In genomic region chr19:5832049-5832448, GRCh38 we compare ENCODE assay signal across 22 cellular contexts. TPM values are rescaled to one million over a fixed set of nuclear protein-coding genes. Genes with fewer than 3 reads are reported as not detected.
DNase-seq lines count a peak whose midpoint lies in the region; ATAC-seq, FAIRE-seq and TF ChIP-seq lines count a peak whose summit lies in the region.
"Had no signal": no experiment of that assay in that cellular context is flagged by ENCODE, and none has a peak within 500 bp of the region (broad histone marks: within the 10 kb centered on the region; RNA-seq: fewer than 3 reads in every experiment).

No MANE protein-coding gene starts in this region.

- TF ChIP-seq RAD21 in HepG2 (CRISPR knock-in tag; IDR thresholded peaks at IDR 0.05), result no peak

- H3K27me3 ChIP-seq in HepG2 (ENCODE audit: control insufficient read depth in 1 of 2, insufficient read depth in 2 of 2, low read length in 2 of 2) (no peaks in the 10 kb centered on the region; a peak in 1 of 5 replicates), right lobe of liver (no peaks in the 10 kb centered on the region)
- H3K27me3 ChIP-seq: Peyer's patch had no signal

- H3K36me3 Mint-ChIP-seq in type B pancreatic cell, result no peaks in the 10 kb centered on the region

- TF ChIP-seq EP300 in HepG2 (IDR thresholded peaks at IDR 0.05; ENCODE audit: low read depth in 2 of 2, low read length in 2 of 2) (no peak), HepG2 (CRISPR knock-in tag; IDR thresholded peaks at IDR 0.05; ENCODE audit: borderline replicate concordance) (no peak)

- FAIRE-seq in HepG2 (lab: Jason Lieb, UNC), result no peak
- FAIRE-seq: A549 had no signal

- POLR2A ChIA-PET in HepG2 (lab: Yijun Ruan, JAX), result interaction anchor here (0.9 kb wide), 1 partner anchor 72 kb away, joined by 3 read pairs; the partner anchor contains the start of gene NDUFA11

- no peaks in the 10 kb centered on the region for H3K9me3 Mint-ChIP-seq in type B pancreatic cell
- H3K9me3 Mint-ChIP-seq: CD4-positive, alpha-beta T cell had no signal

- 96% methylated on average over 15 of the region's 22 CpGs for WGBS in HepG2 (ENCODE audit: low lambda C conversion rate)
- WGBS in right lobe of liver (ENCODE audit: insufficient coverage, low coverage, low lambda C conversion rate, missing lambda C conversion rate), result no CpG with 5 or more reads among the region's 22 CpGs

- H3K4me3 ChIP-seq in HepG2 (replicated peaks in 1 of 3; ENCODE audit: insufficient read depth in 1 of 3, low read depth in 2 of 3, low read length in 3 of 3), result no peak overlapping the region
- H3K4me3 ChIP-seq in right lobe of liver, result no peak overlapping the region
- H3K4me3 ChIP-seq: A549, Peyer's patch had no signal

- H2AFZ ChIP-seq in HepG2 (ENCODE audit: low read length), result no peak overlapping the region

- no peaks in the 10 kb centered on the region for H4K20me1 ChIP-seq in HepG2 (ENCODE audit: insufficient read depth, low read length)

- peaks cover 14% of the 10 kb centered on the region for H3K79me2 ChIP-seq in HepG2 (ENCODE audit: insufficient read depth, low read length)

- H3K27ac Mint-ChIP-seq in type B pancreatic cell, result peak overlapping the region; percentile 29
- H3K27ac Mint-ChIP-seq: CD4-positive, alpha-beta T cell had no signal

- peaks cover 3% of the 10 kb centered on the region for H3K27me3 Mint-ChIP-seq in type B pancreatic cell
- H3K27me3 Mint-ChIP-seq: CD4-positive, alpha-beta T cell had no signal

- H3K9ac ChIP-seq in HepG2 (ENCODE audit: insufficient read depth, low read depth, low read length), result no peak overlapping the region

- peaks cover 54% of the 10 kb centered on the region for H3K4me1 ChIP-seq in HepG2 (ENCODE audit: insufficient read depth, low read length)
- peaks cover 0 to 6% (median 3%) of the 10 kb centered on the region in 4 donors for H3K4me1 ChIP-seq in right lobe of liver

- TF ChIP-seq POLR2A in HepG2 (IDR thresholded peaks at IDR 0.05; ENCODE audit: insufficient read depth in 1 of 2, low read depth in 2 of 2, low read length in 2 of 2) (no peak), right lobe of liver (IDR thresholded peaks at IDR 0.05) (no peak)

- H3K9me3 ChIP-seq in HepG2 (ENCODE audit: low read length) (no peaks in the 10 kb centered on the region), right lobe of liver (no peaks in the 10 kb centered on the region)
- H3K9me3 ChIP-seq: A549, Caco-2, Peyer's patch had no signal

- H3K36me3 ChIP-seq in HepG2 (replicated peaks in 1 of 2; ENCODE audit: control insufficient read depth in 1 of 2, insufficient read depth in 2 of 2, low read length in 2 of 2), result peaks cover 0 to 5% of the 10 kb centered on the region in 2 experiments; a peak in 2 of 5 replicates
- no peaks in the 10 kb centered on the region for H3K36me3 ChIP-seq in right lobe of liver

- H3K4me2 ChIP-seq in HepG2 (ENCODE audit: low read depth, low read length), result no peak overlapping the region
- H3K4me2 ChIP-seq: A549 had no signal

- no peak overlapping the region for H3K4me3 Mint-ChIP-seq in type B pancreatic cell
- H3K4me3 Mint-ChIP-seq: CD4-positive, alpha-beta T cell had no signal

- ATAC-seq in HepG2, result no peak
- ATAC-seq in right lobe of liver, result no peak
- ATAC-seq in HG02642 (IDR thresholded peaks at IDR 0.05; ENCODE audit: poor library complexity, unreplicated experiment), result no peak
- ATAC-seq: A549 had no signal

- no peaks in the 10 kb centered on the region for H3K4me1 Mint-ChIP-seq in type B pancreatic cell (ENCODE audit: unreplicated experiment)

- intact Hi-C loops in HepG2 (cut with micrococcal nuclease; ENCODE audit: unreplicated experiment), result no loop called here
- intact Hi-C loops in right lobe of liver (cut with DNase I), result no loop called here

- no TSS peak for BruUV-seq in HepG2 (replicated peaks; lab: Mats Ljungman, UMichigan)

- TF ChIP-seq CTCF in HepG2 (CRISPR knock-in tag; IDR thresholded peaks at IDR 0.05) (no peak), right lobe of liver (IDR thresholded peaks at IDR 0.05) (no peak), type B pancreatic cell (conservative IDR thresholded peaks at IDR 0.05) (no peak)

- in situ Hi-C loops in HepG2 (cut with HindIII; ENCODE audit: extremely low pct_ligation_motif_present, low pct_unique_long_range_greater_than_20kb), result no loop called here

- CTCF ChIA-PET in HepG2 (lab: Yijun Ruan, JAX; ENCODE audit: low intra/inter-chr PET ratio, low total read pairs), result no interaction called here

- DNase-seq in HepG2 (ENCODE audit: low spot score) (no peak), right lobe of liver (no peak), left kidney (ENCODE audit: low read depth, low spot score) (peak; percentile 64), type B pancreatic cell (ENCODE audit: extremely low spot score, unreplicated experiment) (no peak)
- no peak for DNase-seq in stimulated activated naive CD4-positive, alpha-beta T cell treated with Interleukin-2 at 50 U/mL for 16 hours (lab: John Stamatoyannopoulos, UW)
- DNase-seq: Caco-2; CD4-positive, alpha-beta T cell; DMS153; GDM1; HCEC 1CT; NCI-H1105; NCI-H2081; NCI-H2171 treated with DMSO at 0.1 percent for 48 hours; NCI-H446; NCI-H526 treated with DMSO at 0.1 percent for 48 hours; NK-92 treated with Interleukin-12 subunit alpha and Interleukin-12 subunit beta, amount 100 ng/mL, for 24 hours; Peyer's patch had no signal

- H3K27ac ChIP-seq in HepG2 (ENCODE audit: extremely low read length, insufficient read depth, low read length) (no peak overlapping the region), right lobe of liver (no peak overlapping the region)
- H3K27ac ChIP-seq: A549, Peyer's patch had no signal

RNA-seq across cellular contexts. Expression of gene FUT6, which starts 7.5 kb away (rescaled TPM):
- 5.0 and 8.2 TPM in 2 replicates for total RNA-seq in HepG2 (2016; rRNA removed; fragmentation: Illumina TruSeq; extraction: Trizol)
- total RNA-seq in HepG2 (2016; cell fraction: cytosol; rRNA removed; fragmentation: Illumina TruSeq; extraction: Trizol; ENCODE audit: low read depth), result 0.97 and 1.6 TPM in 2 replicates
- total RNA-seq in HepG2 (2016; cell fraction: insoluble cytoplasmic fraction; rRNA removed; fragmentation: Illumina TruSeq; extraction: Trizol), result 5.0 and 7.9 TPM in 2 replicates
- 3.2 and 4.2 TPM in 2 replicates for total RNA-seq in HepG2 (2016; cell fraction: membrane; rRNA removed; fragmentation: Illumina TruSeq; extraction: Trizol)
- 5.8 and 8.5 TPM in 2 replicates for total RNA-seq in HepG2 (2016; cell fraction: nucleus; rRNA removed; fragmentation: Illumina TruSeq; extraction: Trizol)
- polyA plus RNA-seq in HepG2 (2011; rRNA removed), result 27.7 and 53.3 TPM in 2 replicates
- 33.1 and 34.4 TPM in 2 replicates for polyA plus RNA-seq in HepG2 (2011; cell fraction: cytosol; rRNA removed)
- 43.6 and 59.1 TPM in 2 replicates for polyA plus RNA-seq in HepG2 (2011; cell fraction: nucleus; rRNA removed)
- polyA plus RNA-seq in HepG2 (2012), result 15.4 and 18.7 TPM in 2 replicates
- polyA plus RNA-seq in HepG2 (2016; cell fraction: cytosol; fragmentation: Illumina TruSeq; extraction: Trizol; ENCODE audit: low read depth), result 0.97 and 1.0 TPM in 2 replicates
- 5.1 and 6.0 TPM in 2 replicates for polyA plus RNA-seq in HepG2 (2016; cell fraction: insoluble cytoplasmic fraction; fragmentation: Illumina TruSeq; extraction: Trizol; ENCODE audit: low read depth)
- 3.2 and 3.6 TPM in 2 replicates for polyA plus RNA-seq in HepG2 (2016; cell fraction: membrane; fragmentation: Illumina TruSeq; extraction: Trizol; ENCODE audit: low read depth)
- 11.4 and 11.8 TPM in 2 replicates for polyA plus RNA-seq in HepG2 (2016; cell fraction: nucleus; fragmentation: Illumina TruSeq; extraction: Trizol; ENCODE audit: insufficient read depth, low read depth)
- 80.4 TPM in 1 of 2 replicates, not detected in the other for polyA minus RNA-seq in HepG2 (2011; rRNA and poly(A)+ RNA removed; ENCODE audit: low replicate concordance)
- 21.4 and 25.8 TPM in 2 replicates for polyA minus RNA-seq in HepG2 (2011; cell fraction: cytosol; rRNA and poly(A)+ RNA removed)
- polyA minus RNA-seq in HepG2 (2011; cell fraction: nucleus; rRNA and poly(A)+ RNA removed), result 22.5 and 47.7 TPM in 2 replicates
- 10 to 100 TPM in 2 of 6 experiments, 1 to 10 TPM in 4; 2.3 to 28.1 (median 9.7) TPM for total RNA-seq in right lobe of liver
- 0.87 and 1.4 TPM in 2 replicates for total RNA-seq in type B pancreatic cell (ENCODE audit: low replicate concordance)
- total RNA-seq: Caco-2, Daoy, SK-MEL-5 had no signal
- polyA plus RNA-seq: A549, BJ had no signal

RNA-seq across cellular contexts. Expression of gene FUT3, which starts 19.2 kb away (rescaled TPM):
- total RNA-seq in HepG2 (2016; rRNA removed; fragmentation: Illumina TruSeq; extraction: Trizol), result 0.20 and 0.53 TPM in 2 replicates
- total RNA-seq in HepG2 (2016; cell fraction: cytosol; rRNA removed; fragmentation: Illumina TruSeq; extraction: Trizol; ENCODE audit: low read depth), result 0.10 TPM in 1 of 2 replicates, not detected in the other
- 0.39 TPM in 1 of 2 replicates, not detected in the other for total RNA-seq in HepG2 (2016; cell fraction: insoluble cytoplasmic fraction; rRNA removed; fragmentation: Illumina TruSeq; extraction: Trizol)
- total RNA-seq in HepG2 (2016; cell fraction: membrane; rRNA removed; fragmentation: Illumina TruSeq; extraction: Trizol), result 0.14 and 0.15 TPM in 2 replicates
- 0.34 TPM in 1 of 2 replicates, not detected in the other for total RNA-seq in HepG2 (2016; cell fraction: nucleus; rRNA removed; fragmentation: Illumina TruSeq; extraction: Trizol)
- polyA plus RNA-seq in HepG2 (2011; rRNA removed), result 1.1 and 1.6 TPM in 2 replicates
- 0.74 and 0.86 TPM in 2 replicates for polyA plus RNA-seq in HepG2 (2011; cell fraction: cytosol; rRNA removed)
- polyA plus RNA-seq in HepG2 (2011; cell fraction: nucleus; rRNA removed), result 0.96 and 1.5 TPM in 2 replicates
- 0.52 and 2.4 TPM in 2 replicates for polyA plus RNA-seq in HepG2 (2012)
- polyA plus RNA-seq in HepG2 (2016; cell fraction: cytosol; fragmentation: Illumina TruSeq; extraction: Trizol; ENCODE audit: low read depth), result 0.07 TPM in 1 of 2 replicates, not detected in the other
- 0.12 and 0.23 TPM in 2 replicates for polyA plus RNA-seq in HepG2 (2016; cell fraction: insoluble cytoplasmic fraction; fragmentation: Illumina TruSeq; extraction: Trizol; ENCODE audit: low read depth)
- polyA plus RNA-seq in HepG2 (2016; cell fraction: membrane; fragmentation: Illumina TruSeq; extraction: Trizol; ENCODE audit: low read depth), result 0.17 TPM in 1 of 2 replicates, not detected in the other
- polyA plus RNA-seq in HepG2 (2016; cell fraction: nucleus; fragmentation: Illumina TruSeq; extraction: Trizol; ENCODE audit: insufficient read depth, low read depth), result 0.57 and 0.83 TPM in 2 replicates
- polyA minus RNA-seq in HepG2 (2011; rRNA and poly(A)+ RNA removed; ENCODE audit: low replicate concordance), result 0.80 TPM in 1 of 2 replicates, not detected in the other
- 0.69 TPM in 1 of 2 replicates, not detected in the other for polyA minus RNA-seq in HepG2 (2011; cell fraction: cytosol; rRNA and poly(A)+ RNA removed)
- 0.26 and 2.9 TPM in 2 replicates for polyA minus RNA-seq in HepG2 (2011; cell fraction: nucleus; rRNA and poly(A)+ RNA removed)
- total RNA-seq in right lobe of liver, result 1 to 10 TPM in 1 of 6 experiments, under 1 TPM in 5; 0.19 to 1.4 (median 0.33) TPM
- total RNA-seq in type B pancreatic cell (ENCODE audit: low replicate concordance), result 6.6 and 16.3 TPM in 2 replicates
- total RNA-seq: Daoy had no signal
- polyA plus RNA-seq: BJ had no signal

RNA-seq across cellular contexts. Expression of gene NRTN, which starts 27.2 kb away (rescaled TPM):
- total RNA-seq in HepG2 (2016; rRNA removed; fragmentation: Illumina TruSeq; extraction: Trizol) (3.2 and 4.1 TPM in 2 replicates), right lobe of liver (10 to 100 TPM in 3 of 6 experiments, 1 to 10 TPM in 3; 4.7 to 11.6 (median 9.8) TPM), type B pancreatic cell (ENCODE audit: low replicate concordance) (2.8 and 5.4 TPM in 2 replicates)
- total RNA-seq in HepG2 (2016; cell fraction: cytosol; rRNA removed; fragmentation: Illumina TruSeq; extraction: Trizol; ENCODE audit: low read depth), result 6.3 and 6.9 TPM in 2 replicates
- 3.3 and 3.6 TPM in 2 replicates for total RNA-seq in HepG2 (2016; cell fraction: insoluble cytoplasmic fraction; rRNA removed; fragmentation: Illumina TruSeq; extraction: Trizol)
- total RNA-seq in HepG2 (2016; cell fraction: membrane; rRNA removed; fragmentation: Illumina TruSeq; extraction: Trizol), result 11.2 and 12.2 TPM in 2 replicates
- 1.9 TPM in 2 replicates for total RNA-seq in HepG2 (2016; cell fraction: nucleus; rRNA removed; fragmentation: Illumina TruSeq; extraction: Trizol)
- 5.3 and 7.3 TPM in 2 replicates for polyA plus RNA-seq in HepG2 (2011; rRNA removed)
- 3.3 and 7.0 TPM in 2 replicates for polyA plus RNA-seq in HepG2 (2011; cell fraction: cytosol; rRNA removed)
- polyA plus RNA-seq in HepG2 (2011; cell fraction: nucleus; rRNA removed), result 5.3 and 5.4 TPM in 2 replicates
- 3.3 and 6.4 TPM in 2 replicates for polyA plus RNA-seq in HepG2 (2012)
- polyA plus RNA-seq in HepG2 (2016; cell fraction: cytosol; fragmentation: Illumina TruSeq; extraction: Trizol; ENCODE audit: low read depth), result 9.7 and 9.9 TPM in 2 replicates
- polyA plus RNA-seq in HepG2 (2016; cell fraction: insoluble cytoplasmic fraction; fragmentation: Illumina TruSeq; extraction: Trizol; ENCODE audit: low read depth), result 4.5 and 4.6 TPM in 2 replicates
- polyA plus RNA-seq in HepG2 (2016; cell fraction: membrane; fragmentation: Illumina TruSeq; extraction: Trizol; ENCODE audit: low read depth), result 13.7 and 14.4 TPM in 2 replicates
- polyA plus RNA-seq in HepG2 (2016; cell fraction: nucleus; fragmentation: Illumina TruSeq; extraction: Trizol; ENCODE audit: insufficient read depth, low read depth), result 2.8 and 4.0 TPM in 2 replicates
- polyA minus RNA-seq in HepG2 (2011; rRNA and poly(A)+ RNA removed; ENCODE audit: low replicate concordance), result 0.14 and 10.3 TPM in 2 replicates
- 5.2 and 5.8 TPM in 2 replicates for polyA minus RNA-seq in HepG2 (2011; cell fraction: cytosol; rRNA and poly(A)+ RNA removed)
- 1.2 and 1.8 TPM in 2 replicates for polyA minus RNA-seq in HepG2 (2011; cell fraction: nucleus; rRNA and poly(A)+ RNA removed)

RNA-seq across cellular contexts. Expression of gene FUT5, which starts 38.3 kb away (rescaled TPM):
- not detected in 2 replicates for total RNA-seq in HepG2 (2016; rRNA removed; fragmentation: Illumina TruSeq; extraction: Trizol)
- not detected in 2 replicates for total RNA-seq in HepG2 (2016; cell fraction: cytosol; rRNA removed; fragmentation: Illumina TruSeq; extraction: Trizol; ENCODE audit: low read depth)
- not detected in 2 replicates for total RNA-seq in HepG2 (2016; cell fraction: insoluble cytoplasmic fraction; rRNA removed; fragmentation: Illumina TruSeq; extraction: Trizol)
- not detected in 2 replicates for total RNA-seq in HepG2 (2016; cell fraction: membrane; rRNA removed; fragmentation: Illumina TruSeq; extraction: Trizol)
- not detected in 2 replicates for total RNA-seq in HepG2 (2016; cell fraction: nucleus; rRNA removed; fragmentation: Illumina TruSeq; extraction: Trizol)
- 0.03 and 0.10 TPM in 2 replicates for polyA plus RNA-seq in HepG2 (2011; rRNA removed)
- 0.03 and 0.05 TPM in 2 replicates for polyA plus RNA-seq in HepG2 (2011; cell fraction: cytosol; rRNA removed)
- polyA plus RNA-seq in HepG2 (2011; cell fraction: nucleus; rRNA removed), result 0.45 and 0.69 TPM in 2 replicates
- 0.35 TPM in 1 of 2 replicates, not detected in the other for polyA plus RNA-seq in HepG2 (2012)
- polyA plus RNA-seq in HepG2 (2016; cell fraction: cytosol; fragmentation: Illumina TruSeq; extraction: Trizol; ENCODE audit: low read depth), result not detected in 2 replicates
- polyA plus RNA-seq in HepG2 (2016; cell fraction: insoluble cytoplasmic fraction; fragmentation: Illumina TruSeq; extraction: Trizol; ENCODE audit: low read depth), result not detected in 2 replicates
- not detected in 2 replicates for polyA plus RNA-seq in HepG2 (2016; cell fraction: membrane; fragmentation: Illumina TruSeq; extraction: Trizol; ENCODE audit: low read depth)
- 0.32 TPM in 1 of 2 replicates, not detected in the other for polyA plus RNA-seq in HepG2 (2016; cell fraction: nucleus; fragmentation: Illumina TruSeq; extraction: Trizol; ENCODE audit: insufficient read depth, low read depth)
- polyA minus RNA-seq in HepG2 (2011; rRNA and poly(A)+ RNA removed; ENCODE audit: low replicate concordance), result 0.08 and 0.14 TPM in 2 replicates
- polyA minus RNA-seq in HepG2 (2011; cell fraction: cytosol; rRNA and poly(A)+ RNA removed), result not detected in 2 replicates
- 1.1 and 1.4 TPM in 2 replicates for polyA minus RNA-seq in HepG2 (2011; cell fraction: nucleus; rRNA and poly(A)+ RNA removed)
- total RNA-seq in right lobe of liver, result under 1 TPM in 4 of 6 experiments, not detected in 2; 0.13 to 0.97 (median 0.39) TPM
- 0.17 TPM in 1 of 2 replicates, not detected in the other for total RNA-seq in type B pancreatic cell (ENCODE audit: low replicate concordance)
- total RNA-seq: Caco-2, Daoy, Peyer's patch, SK-MEL-5 had no signal
- polyA plus RNA-seq: BJ had no signal

RNA-seq across cellular contexts. Expression of gene DUS3L, which starts 41.1 kb away (rescaled TPM):
- total RNA-seq in HepG2 (2016; rRNA removed; fragmentation: Illumina TruSeq; extraction: Trizol) (20.6 and 25.1 TPM in 2 replicates), right lobe of liver (10 to 100 TPM; 14.7 to 28.6 (median 20.5) TPM), type B pancreatic cell (ENCODE audit: low replicate concordance) (38.6 and 45.0 TPM in 2 replicates)
- 7.1 and 7.6 TPM in 2 replicates for total RNA-seq in HepG2 (2016; cell fraction: cytosol; rRNA removed; fragmentation: Illumina TruSeq; extraction: Trizol; ENCODE audit: low read depth)
- total RNA-seq in HepG2 (2016; cell fraction: insoluble cytoplasmic fraction; rRNA removed; fragmentation: Illumina TruSeq; extraction: Trizol), result 19.2 and 25.0 TPM in 2 replicates
- total RNA-seq in HepG2 (2016; cell fraction: membrane; rRNA removed; fragmentation: Illumina TruSeq; extraction: Trizol), result 8.0 and 8.5 TPM in 2 replicates
- 16.2 and 25.2 TPM in 2 replicates for total RNA-seq in HepG2 (2016; cell fraction: nucleus; rRNA removed; fragmentation: Illumina TruSeq; extraction: Trizol)
- 13.3 and 15.6 TPM in 2 replicates for polyA plus RNA-seq in HepG2 (2011; rRNA removed)
- 10.8 and 19.0 TPM in 2 replicates for polyA plus RNA-seq in HepG2 (2011; cell fraction: cytosol; rRNA removed)
- 82.5 and 110 TPM in 2 replicates for polyA plus RNA-seq in HepG2 (2011; cell fraction: nucleus; rRNA removed)
- 8.5 and 16.9 TPM in 2 replicates for polyA plus RNA-seq in HepG2 (2012)
- 2.4 and 3.1 TPM in 2 replicates for polyA plus RNA-seq in HepG2 (2016; cell fraction: cytosol; fragmentation: Illumina TruSeq; extraction: Trizol; ENCODE audit: low read depth)
- 18.3 and 18.8 TPM in 2 replicates for polyA plus RNA-seq in HepG2 (2016; cell fraction: insoluble cytoplasmic fraction; fragmentation: Illumina TruSeq; extraction: Trizol; ENCODE audit: low read depth)
- polyA plus RNA-seq in HepG2 (2016; cell fraction: membrane; fragmentation: Illumina TruSeq; extraction: Trizol; ENCODE audit: low read depth), result 6.3 TPM in 2 replicates
- polyA plus RNA-seq in HepG2 (2016; cell fraction: nucleus; fragmentation: Illumina TruSeq; extraction: Trizol; ENCODE audit: insufficient read depth, low read depth), result 41.4 and 60.6 TPM in 2 replicates
- 25.0 and 31.3 TPM in 2 replicates for polyA minus RNA-seq in HepG2 (2011; rRNA and poly(A)+ RNA removed; ENCODE audit: low replicate concordance)
- 13.3 and 13.6 TPM in 2 replicates for polyA minus RNA-seq in HepG2 (2011; cell fraction: cytosol; rRNA and poly(A)+ RNA removed)
- 16.8 and 28.8 TPM in 2 replicates for polyA minus RNA-seq in HepG2 (2011; cell fraction: nucleus; rRNA and poly(A)+ RNA removed)
